12 cellular contexts compared by ENCODE assay signal in genomic region chr14:79567306-79567705, GRCh38.
DNase-seq lines count a peak whose midpoint lies in the region; ATAC-seq lines count a peak whose summit lies in the region.
"Had no signal": no experiment of that assay in that cellular context is flagged by ENCODE, and none has a peak within 500 bp of the region (broad histone marks: within the 10 kb centered on the region; RNA-seq: fewer than 3 reads in every experiment).

No MANE protein-coding gene starts in this region.

- no peak overlapping the region for H3K27ac Mint-ChIP-seq in activated naive CD8-positive, alpha-beta T cell treated with anti-CD3 and anti-CD28 coated beads for 36 hours
- H3K27ac Mint-ChIP-seq: CD4-positive, alpha-beta memory T cell; HFFc6 had no signal

- H3K4me3 Mint-ChIP-seq in activated naive CD8-positive, alpha-beta T cell treated with anti-CD3 and anti-CD28 coated beads for 36 hours, result no peak overlapping the region
- H3K4me3 Mint-ChIP-seq: CD4-positive, alpha-beta memory T cell; HFFc6 had no signal

- DNase-seq in NCI-H1105 treated with DMSO at 0.1 percent for 48 hours (lab: John Stamatoyannopoulos, UW) (peak; percentile 67), NCI-H2171 (lab: John Stamatoyannopoulos, UW) (peak; percentile 17), NCI-H526 treated with DMSO at 0.1 percent for 48 hours (lab: John Stamatoyannopoulos, UW) (peak; percentile 73), DMS79 (lab: John Stamatoyannopoulos, UW) (no peak)
- no peak for DNase-seq in activated naive CD8-positive, alpha-beta T cell treated with anti-CD3 and anti-CD28 coated beads for 36 hours
- DNase-seq: BE2C; CD4-positive, alpha-beta memory T cell; HCEC 1CT; HFFc6 had no signal

- no peaks in the 10 kb centered on the region for H3K4me1 Mint-ChIP-seq in activated naive CD8-positive, alpha-beta T cell treated with anti-CD3 and anti-CD28 coated beads for 36 hours
- H3K4me1 Mint-ChIP-seq: CD4-positive, alpha-beta memory T cell had no signal

- H3K27me3 Mint-ChIP-seq in activated naive CD8-positive, alpha-beta T cell treated with anti-CD3 and anti-CD28 coated beads for 36 hours, result no peaks in the 10 kb centered on the region
- H3K27me3 Mint-ChIP-seq: CD4-positive, alpha-beta memory T cell had no signal

- H3K36me3 Mint-ChIP-seq in activated naive CD8-positive, alpha-beta T cell treated with anti-CD3 and anti-CD28 coated beads for 36 hours, result no peaks in the 10 kb centered on the region
- H3K36me3 Mint-ChIP-seq: CD4-positive, alpha-beta memory T cell had no signal

- ATAC-seq in HG02981 (IDR thresholded peaks at IDR 0.05; ENCODE audit: unreplicated experiment), result no peak
- ATAC-seq: A549, GM12878 had no signal

- no peaks in the 10 kb centered on the region for H3K9me3 Mint-ChIP-seq in activated naive CD8-positive, alpha-beta T cell treated with anti-CD3 and anti-CD28 coated beads for 36 hours

Comparison
In these comparisons a context has a peak if more than half of its experiments do, and no peak if none do; other contexts are left out.
1. DNase-seq: peak in NCI-H1105 treated with DMSO at 0.1 percent for 48 hours (single experiment), NCI-H2171 (single experiment) and NCI-H526 treated with DMSO at 0.1 percent for 48 hours (single experiment); none in activated naive CD8-positive, alpha-beta T cell treated with anti-CD3 and anti-CD28 coated beads for 36 hours (single experiment) and DMS79 (single experiment).